ENCODE assay signal across 22 cellular contexts in genomic region chr4:146776691-146777090, GRCh38.
DNase-seq lines count a peak whose midpoint lies in the region; ATAC-seq, FAIRE-seq and TF ChIP-seq lines count a peak whose summit lies in the region.
"Had no signal": no experiment of that assay in that cellular context is flagged by ENCODE, and none has a peak within 500 bp of the region (broad histone marks: within the 10 kb centered on the region; RNA-seq: fewer than 3 reads in every experiment).

No MANE protein-coding gene starts in this region.

- peaks cover 13% of the 10 kb centered on the region for H3K27me3 Mint-ChIP-seq in stimulated activated memory B cell treated with anti-CD40 and anti-IgM and Interleukin-4, amounts not matched to agents 10 μg/mL and 1 μg/mL and 100 μg/mL, for 72 hours

- H3K36me3 Mint-ChIP-seq in stimulated activated memory B cell treated with anti-CD40 and anti-IgM and Interleukin-4, amounts not matched to agents 10 μg/mL and 1 μg/mL and 100 μg/mL, for 72 hours = no peaks in the 10 kb centered on the region
- H3K36me3 Mint-ChIP-seq: CD4-positive, CD25-positive, alpha-beta regulatory T cell; CD8-positive, alpha-beta memory T cell had no signal

- DNase-seq in right cardiac atrium (peak in 2 of 3 donors; percentile 27 to 35), heart right ventricle (no peak), kidney (peak; percentile 35), NCI-H1048 (lab: John Stamatoyannopoulos, UW) (no peak), anterior cingulate cortex (lab: John Stamatoyannopoulos, UW) (no peak)
- no peak for DNase-seq in stimulated activated CD4-positive, alpha-beta T cell treated with anti-CD3 and anti-CD28 coated beads, Interleukin-4, amount 100 ng/mL, for 4 hours
- DNase-seq: ACHN; BE2C; C1 segment of cervical spinal cord; CD4-positive, CD25-positive, alpha-beta regulatory T cell; CD8-positive, alpha-beta memory T cell; COR-L47; DMS 273 treated with DMSO at 0.1 percent for 48 hours; DMS53; DND-41; EL; GM23248; HCEC 1CT had no signal

- H3K27me3 ChIP-seq in right cardiac atrium (ENCODE audit: control insufficient read depth, insufficient read depth) (no peaks in the 10 kb centered on the region), heart right ventricle (no peaks in the 10 kb centered on the region)

- no peak for TF ChIP-seq CTCF in heart right ventricle (IDR thresholded peaks at IDR 0.05)
- TF ChIP-seq CTCF in kidney (IDR thresholded peaks at IDR 0.05; ENCODE audit: borderline replicate concordance, extremely low read depth, insufficient read depth) = no peak

- H3K9me3 ChIP-seq in right cardiac atrium (ENCODE audit: control insufficient read depth, low read length) (no peaks in the 10 kb centered on the region), heart right ventricle (peaks cover 0 to 12% (median 0%) of the 10 kb centered on the region in 11 donors), kidney (ENCODE audit: control insufficient read depth in 1 of 2, low read length in 2 of 2) (peaks cover 0 to 8% of the 10 kb centered on the region in 2 donors)
- H3K9me3 ChIP-seq: BE2C had no signal

- H3K36me3 ChIP-seq in heart right ventricle (no peaks in the 10 kb centered on the region), kidney (ENCODE audit: control insufficient read depth in 1 of 2, insufficient read depth in 2 of 2, low read length in 2 of 2) (no peaks in the 10 kb centered on the region)
- H3K36me3 ChIP-seq: BE2C had no signal

- intact Hi-C loops in right cardiac atrium (cut with DNase I) = no loop called here
- intact Hi-C loops in heart right ventricle (cut with DNase I) = no loop called here
- intact Hi-C loops in kidney (cut with DNase I) = no loop called here

- FAIRE-seq in kidney (lab: Jason Lieb, UNC) = no peak
- FAIRE-seq: A204.1, GM12878, GM19239 had no signal

- H3K4me1 Mint-ChIP-seq in stimulated activated memory B cell treated with anti-CD40 and anti-IgM and Interleukin-4, amounts not matched to agents 10 μg/mL and 1 μg/mL and 100 μg/mL, for 72 hours = no peaks in the 10 kb centered on the region
- H3K4me1 Mint-ChIP-seq: CD4-positive, CD25-positive, alpha-beta regulatory T cell; CD8-positive, alpha-beta memory T cell had no signal

- no peak overlapping the region for H3K9ac ChIP-seq in kidney (ENCODE audit: low read length in 2 of 2)
- H3K9ac ChIP-seq: GM23248 had no signal

- ATAC-seq in right cardiac atrium (no peak), heart right ventricle (no peak)
- peak; percentile 34 for ATAC-seq in stimulated activated memory B cell treated with anti-CD40 and anti-IgM and Interleukin-4, amounts not matched to agents 10 μg/mL and 1 μg/mL and 100 μg/mL, for 72 hours
- ATAC-seq: GM12878 had no signal

- H3K4me3 ChIP-seq in right cardiac atrium (ENCODE audit: low read length) = no peak overlapping the region
- H3K4me3 ChIP-seq in heart right ventricle = no peak overlapping the region
- H3K4me3 ChIP-seq in kidney (ENCODE audit: low read length in 2 of 2) = no peak overlapping the region
- H3K4me3 ChIP-seq: GM12878, GM23248 had no signal

- H3K9me3 Mint-ChIP-seq in stimulated activated memory B cell treated with anti-CD40 and anti-IgM and Interleukin-4, amounts not matched to agents 10 μg/mL and 1 μg/mL and 100 μg/mL, for 72 hours = no peaks in the 10 kb centered on the region

- H3K4me3 Mint-ChIP-seq in stimulated activated memory B cell treated with anti-CD40 and anti-IgM and Interleukin-4, amounts not matched to agents 10 μg/mL and 1 μg/mL and 100 μg/mL, for 72 hours = no peak overlapping the region
- H3K4me3 Mint-ChIP-seq: CD4-positive, CD25-positive, alpha-beta regulatory T cell; CD8-positive, alpha-beta memory T cell had no signal

- H3K27ac Mint-ChIP-seq in stimulated activated memory B cell treated with anti-CD40 and anti-IgM and Interleukin-4, amounts not matched to agents 10 μg/mL and 1 μg/mL and 100 μg/mL, for 72 hours = no peak overlapping the region
- H3K27ac Mint-ChIP-seq: CD4-positive, CD25-positive, alpha-beta regulatory T cell; CD8-positive, alpha-beta memory T cell had no signal

- H3K4me1 ChIP-seq in right cardiac atrium (ENCODE audit: control insufficient read depth, insufficient read depth, low read length) (no peaks in the 10 kb centered on the region), heart right ventricle (no peaks in the 10 kb centered on the region), kidney (ENCODE audit: control insufficient read depth in 1 of 2, insufficient read depth in 1 of 2, low read depth in 1 of 2, low read length in 2 of 2) (no peaks in the 10 kb centered on the region)
- H3K4me1 ChIP-seq: BE2C had no signal

- no peak overlapping the region for H3K27ac ChIP-seq in right cardiac atrium (ENCODE audit: low read length)
- no peak overlapping the region for H3K27ac ChIP-seq in heart right ventricle
- no peak overlapping the region for H3K27ac ChIP-seq in kidney (ENCODE audit: low read depth in 2 of 2, low read length in 2 of 2)
- H3K27ac ChIP-seq: GM23248 had no signal

- WGBS in right cardiac atrium = 92% methylated on average over 8 of the region's 8 CpGs
- 94 to 95% methylated on average over 8 of the region's 8 CpGs for WGBS in heart right ventricle, 2 donors

Comparison
In these comparisons a context has a peak if more than half of its experiments do, and no peak if none do; other contexts are left out.
1. DNase-seq: peak in right cardiac atrium (2 of 3) and kidney (single experiment); none in heart right ventricle (0 of 2), stimulated activated CD4-positive, alpha-beta T cell treated with anti-CD3 and anti-CD28 coated beads, Interleukin-4, amount 100 ng/mL, for 4 hours (0 of 2), NCI-H1048 (single experiment) and anterior cingulate cortex (0 of 58).